Comparison of ENCODE assay signal across 24 cellular contexts in the genomic region with DNA sequence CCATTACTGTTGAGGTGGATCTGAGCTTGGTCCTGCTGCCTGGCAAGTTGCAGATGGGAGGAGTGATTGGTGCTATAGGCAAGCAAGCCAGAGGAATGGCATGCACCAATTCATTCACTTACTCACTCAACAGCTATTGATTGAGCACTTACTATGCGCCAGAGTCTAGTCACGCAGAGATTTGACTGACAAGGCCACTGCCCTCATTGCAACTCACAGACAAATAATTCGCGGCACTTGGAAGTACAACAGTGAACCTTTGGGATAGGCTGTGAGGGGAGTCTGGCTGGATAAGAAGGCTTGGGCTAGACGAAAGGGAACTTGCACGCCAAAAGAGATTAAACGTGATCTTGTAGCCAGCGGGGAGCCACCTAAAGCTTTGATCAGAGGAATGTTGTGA.
DNase-seq lines count a peak whose midpoint lies in the region; ATAC-seq, FAIRE-seq and TF ChIP-seq lines count a peak whose summit lies in the region.
"Had no signal": no experiment of that assay in that cellular context is flagged by ENCODE, and none has a peak within 500 bp of the region (broad histone marks: within the 10 kb centered on the region; RNA-seq: fewer than 3 reads in every experiment).

No MANE protein-coding gene starts in this region.

- H3K27ac ChIP-seq in neural progenitor cell = no peak overlapping the region
- H3K27ac ChIP-seq: A549; BLaER1 treated with 17β-estradiol and CSF1 and Interleukin-3, amounts not matched to agents 10 nM and 100 nM; GM23248 had no signal

- H2AFZ ChIP-seq in neural progenitor cell (replicated peaks) = no peak overlapping the region
- H2AFZ ChIP-seq: GM23248 had no signal

- no peaks in the 10 kb centered on the region for H3K27me3 ChIP-seq in bronchial epithelial cell (ENCODE audit: control insufficient read depth, insufficient read depth, low read length)
- no peaks in the 10 kb centered on the region for H3K27me3 ChIP-seq in neural progenitor cell
- H3K27me3 ChIP-seq: BE2C; BLaER1 treated with 17β-estradiol and CSF1 and Interleukin-3, amounts not matched to agents 10 nM and 100 nM had no signal

- no peaks in the 10 kb centered on the region for H3K36me3 ChIP-seq in bronchial epithelial cell (ENCODE audit: control insufficient read depth, insufficient read depth, low read length)
- no peaks in the 10 kb centered on the region for H3K36me3 ChIP-seq in neural progenitor cell
- H3K36me3 ChIP-seq: BE2C; BLaER1 treated with 17β-estradiol and CSF1 and Interleukin-3, amounts not matched to agents 10 nM and 100 nM had no signal

- H3K4me1 ChIP-seq in neural progenitor cell = peaks cover 37% of the 10 kb centered on the region
- H3K4me1 ChIP-seq: A549, BE2C had no signal

- peaks cover 51% of the 10 kb centered on the region for H3K4me1 Mint-ChIP-seq in neural progenitor cell
- H3K4me1 Mint-ChIP-seq: CD14-positive monocyte; CD8-positive, alpha-beta memory T cell had no signal

- H3F3A ChIP-seq in neural progenitor cell (ENCODE audit: low read depth) = peaks cover 19% of the 10 kb centered on the region

- no peaks in the 10 kb centered on the region for H4K20me1 ChIP-seq in neural progenitor cell (ENCODE audit: low read depth)
- H4K20me1 ChIP-seq: BLaER1 treated with 17β-estradiol and CSF1 and Interleukin-3, amounts not matched to agents 10 nM and 100 nM had no signal

- peak overlapping the region; percentile 18 for H3K4me3 Mint-ChIP-seq in neural progenitor cell
- H3K4me3 Mint-ChIP-seq: CD14-positive monocyte; CD4-positive, alpha-beta T cell; CD8-positive, alpha-beta memory T cell; H9 had no signal

- no peaks in the 10 kb centered on the region for H3K9me3 ChIP-seq in neural progenitor cell (ENCODE audit: low read depth)
- H3K9me3 ChIP-seq: A549; BE2C; BLaER1 treated with 17β-estradiol and CSF1 and Interleukin-3, amounts not matched to agents 10 nM and 100 nM had no signal

- peak; percentile 66 for FAIRE-seq in bronchial epithelial cell (lab: Jason Lieb, UNC)
- FAIRE-seq: A549, D721Med, G401.6, GM12892 had no signal

- H3K27ac Mint-ChIP-seq in neural progenitor cell = peak overlapping the region; percentile 95
- H3K27ac Mint-ChIP-seq: CD14-positive monocyte; CD4-positive, alpha-beta T cell; CD8-positive, alpha-beta memory T cell had no signal

- no peak overlapping the region for H3K9ac ChIP-seq in neural progenitor cell
- H3K9ac ChIP-seq: BLaER1 treated with 17β-estradiol and CSF1 and Interleukin-3, amounts not matched to agents 10 nM and 100 nM; GM23248 had no signal

- peaks cover 22% of the 10 kb centered on the region for H3K36me3 Mint-ChIP-seq in neural progenitor cell
- H3K36me3 Mint-ChIP-seq: CD14-positive monocyte; CD8-positive, alpha-beta memory T cell had no signal

- no peaks in the 10 kb centered on the region for H3K79me2 ChIP-seq in neural progenitor cell (ENCODE audit: low read depth)

- ATAC-seq in GM21526 (IDR thresholded peaks at IDR 0.05; ENCODE audit: low FRiP score, unreplicated experiment) = no peak
- ATAC-seq: A549, HCT116 had no signal

- peaks cover 23% of the 10 kb centered on the region for H3K9me3 Mint-ChIP-seq in neural progenitor cell
- H3K9me3 Mint-ChIP-seq: CD14-positive monocyte; CD4-positive, alpha-beta T cell; CD8-positive, alpha-beta memory T cell; H9 had no signal

- H3K4me3 ChIP-seq in bronchial epithelial cell (ENCODE audit: low read depth, low read length) (no peak overlapping the region), neural progenitor cell (no peak overlapping the region)
- H3K4me3 ChIP-seq: A549; BLaER1 treated with 17β-estradiol and CSF1 and Interleukin-3, amounts not matched to agents 10 nM and 100 nM; GM23248 had no signal

- no peak for TF ChIP-seq CTCF in bronchial epithelial cell (IDR thresholded peaks at IDR 0.05; ENCODE audit: insufficient read depth, low read length, severe bottlenecking)
- TF ChIP-seq CTCF in neural progenitor cell (IDR thresholded peaks at IDR 0.05) = no peak

- H3K27me3 Mint-ChIP-seq in neural progenitor cell (ENCODE audit: insufficient read depth, low read depth) = peaks cover 8% of the 10 kb centered on the region

- H3K4me2 ChIP-seq in neural progenitor cell = no peak overlapping the region
- H3K4me2 ChIP-seq: A549; BLaER1 treated with 17β-estradiol and CSF1 and Interleukin-3, amounts not matched to agents 10 nM and 100 nM had no signal

- peak; percentile 43 for DNase-seq in NCI-H345 (lab: John Stamatoyannopoulos, UW)
- DNase-seq in NCI-H345 treated with DMSO at 0.1 percent for 48 hours (lab: John Stamatoyannopoulos, UW; ENCODE audit: unreplicated experiment) = no peak
- no peak for DNase-seq in bronchial epithelial cell (ENCODE audit: low read depth)
- DNase-seq in neural progenitor cell (ENCODE audit: low spot score) = no peak
- no peak for DNase-seq in NCI-H2171 (lab: John Stamatoyannopoulos, UW)
- no peak for DNase-seq in anterior cingulate cortex (lab: John Stamatoyannopoulos, UW)
- DNase-seq: 8988T; ACHN; AML-193; BE2C; CD4-positive, alpha-beta T cell; CD8-positive, alpha-beta memory T cell; DMS 273 treated with DMSO at 0.1 percent for 48 hours; DND-41; GM23248; H9 had no signal
